19 cellular contexts compared by ENCODE assay signal in genomic region chr6:93992976-93993375, GRCh38.
A peak's percentile ranks its signal among the peaks of the same experiment; 100 is the strongest.
DNase-seq lines count a peak whose midpoint lies in the region; ATAC-seq and TF ChIP-seq lines count a peak whose summit lies in the region.
"Had no signal": no experiment of that assay in that cellular context is flagged by ENCODE, and none has a peak within 500 bp of the region (broad histone marks: within the 10 kb centered on the region; RNA-seq: fewer than 3 reads in every experiment).

No MANE protein-coding gene starts in this region.

- DNase-seq in GM23338 (ENCODE audit: low spot score): no peak
- DNase-seq in SHP77 treated with DMSO at 0.1 percent for 48 hours (lab: John Stamatoyannopoulos, UW): peak; percentile 12
- peak; percentile 46 for DNase-seq in choroid plexus epithelial cell (ENCODE audit: low read depth)
- DNase-seq in non-pigmented ciliary epithelial cell (ENCODE audit: low read depth): peak; percentile 6
- no peak for DNase-seq in activated CD4-positive, alpha-beta T cell treated with anti-CD3 and anti-CD28 coated beads for 1 hour
- DNase-seq in left lung: no peak
- no peak for DNase-seq in NK-92 (lab: John Stamatoyannopoulos, UW; ENCODE audit: unreplicated experiment)
- DNase-seq: Caco-2; DMS53; H7; KG1; NCI-H1048; NCI-H1436 treated with DMSO at 0.1 percent for 48 hours; NCI-H2227 treated with DMSO at 0.1 percent for 48 hours; NCI-H524; NK-92 treated with Interleukin-12 subunit alpha and Interleukin-12 subunit beta, amount 100 ng/mL, for 24 hours had no signal

- H3F3A ChIP-seq in GM23338 (replicated peaks; ENCODE audit: low read depth): no peaks in the 10 kb centered on the region

- H3K27me3 ChIP-seq in GM23338 (ENCODE audit: insufficient read depth) (no peaks in the 10 kb centered on the region), left lung (no peaks in the 10 kb centered on the region)

- no peaks in the 10 kb centered on the region for H3K9me2 ChIP-seq in GM23338 (ENCODE audit: insufficient read depth)

- intact Hi-C loops in left lung (cut with DNase I): no loop called here

- TF ChIP-seq CTCF in GM23338 (conservative IDR thresholded peaks at IDR 0.05; ENCODE audit: low read depth in 2 of 2) (no peak), choroid plexus epithelial cell (conservative IDR thresholded peaks at IDR 0.05; ENCODE audit: low read depth, low read length) (no peak), left lung (IDR thresholded peaks at IDR 0.05) (no peak)

- no peak overlapping the region for H3K27ac Mint-ChIP-seq in GM23338
- H3K27ac Mint-ChIP-seq: CD14-positive monocyte had no signal

- H3K27ac ChIP-seq in GM23338 (ENCODE audit: low read depth) (no peak overlapping the region), left lung (no peak overlapping the region)
- H3K27ac ChIP-seq: RWPE1 had no signal

- H3K79me2 ChIP-seq in GM23338 (replicated peaks; ENCODE audit: insufficient read depth): no peaks in the 10 kb centered on the region

- no peak for ATAC-seq in GM23338
- no peak for ATAC-seq in GM21737 (IDR thresholded peaks at IDR 0.05; ENCODE audit: unreplicated experiment)
- ATAC-seq in left lung: no peak

- H3K4me3 Mint-ChIP-seq in GM23338: no peak overlapping the region
- H3K4me3 Mint-ChIP-seq: CD14-positive monocyte had no signal

- H3K4me3 ChIP-seq in GM23338 (no peak overlapping the region), choroid plexus epithelial cell (ENCODE audit: low read depth, low read length) (no peak overlapping the region), left lung (no peak overlapping the region)

- H3K36me3 Mint-ChIP-seq in GM23338 (ENCODE audit: low read depth): no peaks in the 10 kb centered on the region
- H3K36me3 Mint-ChIP-seq: CD14-positive monocyte had no signal

- H3K4me2 ChIP-seq in GM23338: no peak overlapping the region

- H3K4me1 Mint-ChIP-seq in GM23338: peaks cover 6% of the 10 kb centered on the region
- H3K4me1 Mint-ChIP-seq: CD14-positive monocyte had no signal

- no peaks in the 10 kb centered on the region for H3K27me3 Mint-ChIP-seq in GM23338 (ENCODE audit: insufficient read depth, low read depth, poor library complexity)

- 0 out of 2 replicates have a peak overlapping the region, but pooled peaks have one; percentile 14 for H2AFZ ChIP-seq in GM23338

- no peaks in the 10 kb centered on the region for H3K4me1 ChIP-seq in GM23338 (ENCODE audit: insufficient read depth)
- H3K4me1 ChIP-seq in left lung: no peaks in the 10 kb centered on the region
- H3K4me1 ChIP-seq: Caco-2 had no signal

- H3K36me3 ChIP-seq in GM23338 (ENCODE audit: insufficient read depth) (no peaks in the 10 kb centered on the region), left lung (no peaks in the 10 kb centered on the region)

- H3K9me3 ChIP-seq in left lung: no peaks in the 10 kb centered on the region
- H3K9me3 ChIP-seq: Caco-2 had no signal

- H3K9me3 Mint-ChIP-seq in GM23338: no peaks in the 10 kb centered on the region
- H3K9me3 Mint-ChIP-seq: CD14-positive monocyte had no signal

- no peaks in the 10 kb centered on the region for H4K20me1 ChIP-seq in GM23338 (replicated peaks; ENCODE audit: insufficient read depth)

TF ChIP-seq in GM23338, 12 proteins besides CTCF, POLR2A, EP300 and RAD21 (continues in another document):
- TF ChIP-seq ZNF462 (CRISPR knock-in tag; IDR thresholded peaks at IDR 0.05) (no peak), NANOG (IDR thresholded peaks at IDR 0.05; ENCODE audit: borderline replicate concordance) (no peak), CREB1 (CRISPR knock-in tag; IDR thresholded peaks at IDR 0.05; ENCODE audit: low read depth) (no peak), STAT1 (IDR thresholded peaks at IDR 0.05; ENCODE audit: unreplicated experiment) (no peak), ZNF114 (CRISPR knock-in tag; IDR thresholded peaks at IDR 0.05) (no peak), ETS1 (IDR thresholded peaks at IDR 0.05) (no peak), ZNF331 (CRISPR knock-in tag; IDR thresholded peaks at IDR 0.05; ENCODE audit: low read depth) (no peak)

Comparison
In these comparisons a context has a peak if more than half of its experiments do, and no peak if none do; other contexts are left out.
1. DNase-seq: peak in SHP77 treated with DMSO at 0.1 percent for 48 hours (single experiment), choroid plexus epithelial cell (single experiment) and non-pigmented ciliary epithelial cell (single experiment); none in GM23338 (single experiment), activated CD4-positive, alpha-beta T cell treated with anti-CD3 and anti-CD28 coated beads for 1 hour (single experiment), left lung (0 of 2) and NK-92 (single experiment).